Comparison of ENCODE assay signal across 1 cellular context in the genomic region with DNA sequence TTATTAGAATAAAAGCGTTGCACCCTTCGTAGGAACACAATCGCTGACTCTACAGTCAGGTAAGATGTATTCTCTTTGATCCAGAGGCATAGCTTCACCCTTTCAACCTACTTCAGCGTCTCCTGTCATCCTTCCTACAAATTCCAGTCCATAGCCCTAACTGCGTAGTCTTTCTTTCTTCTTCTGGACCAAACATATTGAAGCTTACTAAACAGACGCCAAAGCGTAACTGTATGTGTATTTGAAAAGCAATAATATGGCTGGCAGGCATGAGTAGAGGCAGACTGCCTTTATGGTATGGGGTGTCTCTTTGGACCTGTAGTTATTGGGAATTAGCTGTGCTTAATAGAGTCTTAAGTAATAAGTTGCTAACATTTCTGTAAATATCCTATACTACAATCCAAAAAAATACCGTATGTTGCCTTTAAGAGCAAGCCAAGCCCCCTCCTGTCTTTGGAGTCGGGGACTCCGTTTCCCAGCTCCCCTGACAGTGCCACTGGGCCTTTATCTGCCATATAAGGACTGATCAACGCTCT.
TF ChIP-seq lines count a peak whose summit lies in the region.

No MANE protein-coding gene starts in this region.

TF ChIP-seq in K562, 482 proteins besides CTCF, POLR2A, EP300 and RAD21 (continues in another document):
- TF ChIP-seq XRCC4 (IDR thresholded peaks at IDR 0.05; ENCODE audit: extremely low read depth, insufficient read depth, insufficient read length) (no peak), ZNF253 (CRISPR knock-in tag; conservative IDR thresholded peaks at IDR 0.05) (no peak), SAFB2 (IDR thresholded peaks at IDR 0.05; ENCODE audit: borderline replicate concordance, low read depth, low read length, severe bottlenecking) (no peak), MED1 (CRISPR knock-in tag; IDR thresholded peaks at IDR 0.05; ENCODE audit: borderline replicate concordance) (no peak), SIN3B (IDR thresholded peaks at IDR 0.05; ENCODE audit: low read depth) (no peak), MEF2D (tag; conservative IDR thresholded peaks at IDR 0.05; ENCODE audit: low read depth) (no peak), ZNF347 (CRISPR knock-in tag; IDR thresholded peaks at IDR 0.05; ENCODE audit: low read depth) (no peak), KDM1A (IDR thresholded peaks at IDR 0.05) (no peak), ZNF586 (CRISPR knock-in tag; conservative IDR thresholded peaks at IDR 0.05) (no peak), ZFP36 (IDR thresholded peaks at IDR 0.05; ENCODE audit: low read depth, low read length, partially characterized antibody) (peak; percentile 24), ZNF282 (CRISPR knock-in tag; IDR thresholded peaks at IDR 0.05) (no peak), NBN (IDR thresholded peaks at IDR 0.05; ENCODE audit: low read depth) (0 out of 2 replicates have a peak, but pooled peaks have one; percentile 6), RBM25 (IDR thresholded peaks at IDR 0.05; ENCODE audit: low read depth, low read length, severe bottlenecking) (no peak), TAL1 (IDR thresholded peaks at IDR 0.05) (no peak), BMI1 (IDR thresholded peaks at IDR 0.05; ENCODE audit: low read length) (no peak), TEAD4 (IDR thresholded peaks at IDR 0.05; ENCODE audit: low read length) (no peak), TEAD4 (CRISPR knock-in tag; IDR thresholded peaks at IDR 0.05; ENCODE audit: borderline replicate concordance) (no peak), ZNF212 (CRISPR knock-in tag; IDR thresholded peaks at IDR 0.05) (no peak), ATF2 (CRISPR knock-in tag; IDR thresholded peaks at IDR 0.05) (no peak), ZNF584 (CRISPR knock-in tag; IDR thresholded peaks at IDR 0.05; ENCODE audit: low read depth) (no peak), HEY1 (CRISPR knock-in tag; IDR thresholded peaks at IDR 0.05; ENCODE audit: borderline replicate concordance) (no peak), KLF10 (CRISPR knock-in tag; IDR thresholded peaks at IDR 0.05) (no peak), HCFC1 (IDR thresholded peaks at IDR 0.05; ENCODE audit: low read depth, low read length) (no peak), BACH1 (tag; IDR thresholded peaks at IDR 0.05) (0 out of 2 replicates have a peak, but pooled peaks have one; percentile 36), ZNF699 (CRISPR knock-in tag; IDR thresholded peaks at IDR 0.05; ENCODE audit: insufficient replicate concordance) (no peak), CUX1 (CRISPR knock-in tag; IDR thresholded peaks at IDR 0.05) (no peak), BRF1 (IDR thresholded peaks at IDR 0.05; ENCODE audit: borderline replicate concordance, extremely low read depth, insufficient read length) (no peak), ZNF124 (CRISPR knock-in tag; IDR thresholded peaks at IDR 0.05) (no peak), HLTF (IDR thresholded peaks at IDR 0.05) (no peak), ADNP (tag; IDR thresholded peaks at IDR 0.05) (no peak), THRAP3 (IDR thresholded peaks at IDR 0.05; ENCODE audit: borderline replicate concordance) (no peak), GATAD2B (IDR thresholded peaks at IDR 0.05; ENCODE audit: borderline replicate concordance) (no peak), SNRNP70 (optimal IDR thresholded peaks at IDR 0.05; ENCODE audit: low read depth, low read length) (no peak), ZNF408 (CRISPR knock-in tag; IDR thresholded peaks at IDR 0.05; ENCODE audit: low read depth) (no peak), ETV1 (tag; conservative IDR thresholded peaks at IDR 0.05; ENCODE audit: low read depth) (no peak), TAF9B (IDR thresholded peaks at IDR 0.05; ENCODE audit: partially characterized antibody) (peak; percentile 21), E4F1 (CRISPR knock-in tag; IDR thresholded peaks at IDR 0.05; ENCODE audit: borderline replicate concordance) (no peak), MAZ (CRISPR knock-in tag; conservative IDR thresholded peaks at IDR 0.05 in 1 of 2, IDR thresholded peaks at IDR 0.05 in 1 of 2) (peak in 1 of 2 experiments; percentile 68; a peak in 2 of 4 replicates), ZBTB1 (CRISPR knock-in tag; IDR thresholded peaks at IDR 0.05; ENCODE audit: borderline replicate concordance, low read depth) (no peak), SRF (CRISPR knock-in tag; IDR thresholded peaks at IDR 0.05) (peak; percentile 95 to 100), EGR1 (conservative IDR thresholded peaks at IDR 0.05) (no peak), ARNT (IDR thresholded peaks at IDR 0.05) (no peak), PCBP2 (IDR thresholded peaks at IDR 0.05; ENCODE audit: low read depth, low read length, poor library complexity, severe bottlenecking) (no peak)
- TF ChIP-seq, protein P1, sequence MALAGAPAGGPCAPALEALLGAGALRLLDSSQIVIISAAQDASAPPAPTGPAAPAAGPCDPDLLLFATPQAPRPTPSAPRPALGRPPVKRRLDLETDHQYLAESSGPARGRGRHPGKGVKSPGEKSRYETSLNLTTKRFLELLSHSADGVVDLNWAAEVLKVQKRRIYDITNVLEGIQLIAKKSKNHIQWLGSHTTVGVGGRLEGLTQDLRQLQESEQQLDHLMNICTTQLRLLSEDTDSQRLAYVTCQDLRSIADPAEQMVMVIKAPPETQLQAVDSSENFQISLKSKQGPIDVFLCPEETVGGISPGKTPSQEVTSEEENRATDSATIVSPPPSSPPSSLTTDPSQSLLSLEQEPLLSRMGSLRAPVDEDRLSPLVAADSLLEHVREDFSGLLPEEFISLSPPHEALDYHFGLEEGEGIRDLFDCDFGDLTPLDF (CRISPR knock-in tag; IDR thresholded peaks at IDR 0.05): no peak
- TF ChIP-seq, protein P2, sequence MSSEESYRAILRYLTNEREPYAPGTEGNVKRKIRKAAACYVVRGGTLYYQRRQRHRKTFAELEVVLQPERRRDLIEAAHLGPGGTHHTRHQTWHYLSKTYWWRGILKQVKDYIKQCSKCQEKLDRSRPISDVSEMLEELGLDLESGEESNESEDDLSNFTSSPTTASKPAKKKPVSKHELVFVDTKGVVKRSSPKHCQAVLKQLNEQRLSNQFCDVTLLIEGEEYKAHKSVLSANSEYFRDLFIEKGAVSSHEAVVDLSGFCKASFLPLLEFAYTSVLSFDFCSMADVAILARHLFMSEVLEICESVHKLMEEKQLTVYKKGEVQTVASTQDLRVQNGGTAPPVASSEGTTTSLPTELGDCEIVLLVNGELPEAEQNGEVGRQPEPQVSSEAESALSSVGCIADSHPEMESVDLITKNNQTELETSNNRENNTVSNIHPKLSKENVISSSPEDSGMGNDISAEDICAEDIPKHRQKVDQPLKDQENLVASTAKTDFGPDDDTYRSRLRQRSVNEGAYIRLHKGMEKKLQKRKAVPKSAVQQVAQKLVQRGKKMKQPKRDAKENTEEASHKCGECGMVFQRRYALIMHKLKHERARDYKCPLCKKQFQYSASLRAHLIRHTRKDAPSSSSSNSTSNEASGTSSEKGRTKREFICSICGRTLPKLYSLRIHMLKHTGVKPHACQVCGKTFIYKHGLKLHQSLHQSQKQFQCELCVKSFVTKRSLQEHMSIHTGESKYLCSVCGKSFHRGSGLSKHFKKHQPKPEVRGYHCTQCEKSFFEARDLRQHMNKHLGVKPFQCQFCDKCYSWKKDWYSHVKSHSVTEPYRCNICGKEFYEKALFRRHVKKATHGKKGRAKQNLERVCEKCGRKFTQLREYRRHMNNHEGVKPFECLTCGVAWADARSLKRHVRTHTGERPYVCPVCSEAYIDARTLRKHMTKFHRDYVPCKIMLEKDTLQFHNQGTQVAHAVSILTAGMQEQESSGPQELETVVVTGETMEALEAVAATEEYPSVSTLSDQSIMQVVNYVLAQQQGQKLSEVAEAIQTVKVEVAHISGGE (CRISPR knock-in tag; IDR thresholded peaks at IDR 0.05): peak in 1 of 3 experiments; percentile 73; a peak in 1 of 6 replicates
- TF ChIP-seq, protein P3, sequence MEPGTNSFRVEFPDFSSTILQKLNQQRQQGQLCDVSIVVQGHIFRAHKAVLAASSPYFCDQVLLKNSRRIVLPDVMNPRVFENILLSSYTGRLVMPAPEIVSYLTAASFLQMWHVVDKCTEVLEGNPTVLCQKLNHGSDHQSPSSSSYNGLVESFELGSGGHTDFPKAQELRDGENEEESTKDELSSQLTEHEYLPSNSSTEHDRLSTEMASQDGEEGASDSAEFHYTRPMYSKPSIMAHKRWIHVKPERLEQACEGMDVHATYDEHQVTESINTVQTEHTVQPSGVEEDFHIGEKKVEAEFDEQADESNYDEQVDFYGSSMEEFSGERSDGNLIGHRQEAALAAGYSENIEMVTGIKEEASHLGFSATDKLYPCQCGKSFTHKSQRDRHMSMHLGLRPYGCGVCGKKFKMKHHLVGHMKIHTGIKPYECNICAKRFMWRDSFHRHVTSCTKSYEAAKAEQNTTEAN (CRISPR knock-in tag; IDR thresholded peaks at IDR 0.05): no peak
- TF ChIP-seq, protein P4, sequence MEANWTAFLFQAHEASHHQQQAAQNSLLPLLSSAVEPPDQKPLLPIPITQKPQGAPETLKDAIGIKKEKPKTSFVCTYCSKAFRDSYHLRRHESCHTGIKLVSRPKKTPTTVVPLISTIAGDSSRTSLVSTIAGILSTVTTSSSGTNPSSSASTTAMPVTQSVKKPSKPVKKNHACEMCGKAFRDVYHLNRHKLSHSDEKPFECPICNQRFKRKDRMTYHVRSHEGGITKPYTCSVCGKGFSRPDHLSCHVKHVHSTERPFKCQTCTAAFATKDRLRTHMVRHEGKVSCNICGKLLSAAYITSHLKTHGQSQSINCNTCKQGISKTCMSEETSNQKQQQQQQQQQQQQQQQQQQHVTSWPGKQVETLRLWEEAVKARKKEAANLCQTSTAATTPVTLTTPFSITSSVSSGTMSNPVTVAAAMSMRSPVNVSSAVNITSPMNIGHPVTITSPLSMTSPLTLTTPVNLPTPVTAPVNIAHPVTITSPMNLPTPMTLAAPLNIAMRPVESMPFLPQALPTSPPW (CRISPR knock-in tag; IDR thresholded peaks at IDR 0.05): peak; percentile 58; the same call in 1 of the 2 replicates
- TF ChIP-seq, protein P5, sequence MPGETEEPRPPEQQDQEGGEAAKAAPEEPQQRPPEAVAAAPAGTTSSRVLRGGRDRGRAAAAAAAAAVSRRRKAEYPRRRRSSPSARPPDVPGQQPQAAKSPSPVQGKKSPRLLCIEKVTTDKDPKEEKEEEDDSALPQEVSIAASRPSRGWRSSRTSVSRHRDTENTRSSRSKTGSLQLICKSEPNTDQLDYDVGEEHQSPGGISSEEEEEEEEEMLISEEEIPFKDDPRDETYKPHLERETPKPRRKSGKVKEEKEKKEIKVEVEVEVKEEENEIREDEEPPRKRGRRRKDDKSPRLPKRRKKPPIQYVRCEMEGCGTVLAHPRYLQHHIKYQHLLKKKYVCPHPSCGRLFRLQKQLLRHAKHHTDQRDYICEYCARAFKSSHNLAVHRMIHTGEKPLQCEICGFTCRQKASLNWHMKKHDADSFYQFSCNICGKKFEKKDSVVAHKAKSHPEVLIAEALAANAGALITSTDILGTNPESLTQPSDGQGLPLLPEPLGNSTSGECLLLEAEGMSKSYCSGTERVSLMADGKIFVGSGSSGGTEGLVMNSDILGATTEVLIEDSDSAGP (CRISPR knock-in tag; IDR thresholded peaks at IDR 0.05): peak; percentile 87
